In genomic region chr19:4327877-4328242, GRCh38 we compare ENCODE assay signal across 9 cellular contexts. TPM values are rescaled to one million over a fixed set of nuclear protein-coding genes. Genes with fewer than 3 reads are reported as not detected.
DNase-seq lines count a peak whose midpoint lies in the region; ATAC-seq and TF ChIP-seq lines count a peak whose summit lies in the region.
"Had no signal": no experiment of that assay in that cellular context is flagged by ENCODE, and none has a peak within 500 bp of the region (broad histone marks: within the 10 kb centered on the region; RNA-seq: fewer than 3 reads in every experiment).

No MANE protein-coding gene starts in this region.

- H4K20me1 ChIP-seq in PC-3 (ENCODE audit: low read length) = no peaks in the 10 kb centered on the region

- no peak overlapping the region for H3K4me2 ChIP-seq in PC-3 (ENCODE audit: low read length)

- CTCF ChIA-PET in PC-3 (lab: Charles Lee) = no interaction called here

- no TSS peak for BruUV-seq in PC-3 (replicated peaks; lab: Mats Ljungman, UMichigan)

- no peak overlapping the region for H3K27ac ChIP-seq in lung (ENCODE audit: low read depth in 1 of 2, low read length in 1 of 2)
- H3K27ac ChIP-seq in upper lobe of right lung = no peak overlapping the region
- H3K27ac ChIP-seq in PC-3 (ENCODE audit: low read length) = no peak overlapping the region
- no peak overlapping the region for H3K27ac ChIP-seq in WERI-Rb-1

- DNase-seq in activated naive CD4-positive, alpha-beta T cell treated with Interleukin-2 at 50 U/mL for 16 hours = no peak
- no peak for DNase-seq in activated naive CD8-positive, alpha-beta T cell treated with anti-CD3 and anti-CD28 coated beads, Interleukin-2, amount 50 U/mL, for 24 hours
- DNase-seq in lung (ENCODE audit: low spot score) = no peak
- DNase-seq in upper lobe of right lung = no peak
- no peak for DNase-seq in NK-92 treated with Interleukin-12 subunit alpha and Interleukin-12 subunit beta, amount 100 ng/mL, for 24 hours (lab: John Stamatoyannopoulos, UW)
- DNase-seq in PC-3 = no peak
- DNase-seq in WERI-Rb-1 = no peak
- DNase-seq: DMS 273 treated with DMSO at 0.1 percent for 48 hours had no signal

- no peaks in the 10 kb centered on the region for H3K79me2 ChIP-seq in PC-3 (ENCODE audit: low read length)

- no peaks in the 10 kb centered on the region for H3K9me2 ChIP-seq in PC-3 (replicated peaks; ENCODE audit: low read length)

- H3K27me3 Mint-ChIP-seq in activated naive CD4-positive, alpha-beta T cell treated with anti-CD3 and anti-CD28 coated beads, Interleukin-2, amount 50 U/mL, for 24 hours = no peaks in the 10 kb centered on the region
- peaks cover 2% of the 10 kb centered on the region for H3K27me3 Mint-ChIP-seq in activated naive CD8-positive, alpha-beta T cell treated with anti-CD3 and anti-CD28 coated beads, Interleukin-2, amount 50 U/mL, for 24 hours

- no peak overlapping the region for H3K27ac Mint-ChIP-seq in activated naive CD4-positive, alpha-beta T cell treated with anti-CD3 and anti-CD28 coated beads, Interleukin-2, amount 50 U/mL, for 24 hours
- no peak overlapping the region for H3K27ac Mint-ChIP-seq in activated naive CD8-positive, alpha-beta T cell treated with anti-CD3 and anti-CD28 coated beads, Interleukin-2, amount 50 U/mL, for 24 hours

- TF ChIP-seq CTCF in lung (IDR thresholded peaks at IDR 0.05; ENCODE audit: control extremely low read depth, extremely low read depth) (no peak), upper lobe of right lung (IDR thresholded peaks at IDR 0.05) (no peak), PC-3 (conservative IDR thresholded peaks at IDR 0.05; ENCODE audit: low read depth, low read length) (no peak), WERI-Rb-1 (IDR thresholded peaks at IDR 0.05; ENCODE audit: low read depth, low read length) (no peak)

- no peaks in the 10 kb centered on the region for H3K9me3 Mint-ChIP-seq in activated naive CD4-positive, alpha-beta T cell treated with anti-CD3 and anti-CD28 coated beads, Interleukin-2, amount 50 U/mL, for 24 hours
- no peaks in the 10 kb centered on the region for H3K9me3 Mint-ChIP-seq in activated naive CD8-positive, alpha-beta T cell treated with anti-CD3 and anti-CD28 coated beads, Interleukin-2, amount 50 U/mL, for 24 hours

- no peaks in the 10 kb centered on the region for H3K9me3 ChIP-seq in lung (ENCODE audit: control insufficient read depth in 2 of 2, insufficient read depth in 1 of 2, low read length in 1 of 2)
- H3K9me3 ChIP-seq in upper lobe of right lung = no peaks in the 10 kb centered on the region
- no peaks in the 10 kb centered on the region for H3K9me3 ChIP-seq in PC-3 (ENCODE audit: low read length)
- H3K9me3 ChIP-seq in WERI-Rb-1 (ENCODE audit: severe bottlenecking) = no peaks in the 10 kb centered on the region

- H2AFZ ChIP-seq in PC-3 (ENCODE audit: low read length) = no peak overlapping the region

- no peaks in the 10 kb centered on the region for H3K27me3 ChIP-seq in lung (ENCODE audit: control insufficient read depth, insufficient read depth)
- no peaks in the 10 kb centered on the region for H3K27me3 ChIP-seq in upper lobe of right lung
- no peaks in the 10 kb centered on the region for H3K27me3 ChIP-seq in PC-3 (ENCODE audit: low read length)
- no peaks in the 10 kb centered on the region for H3K27me3 ChIP-seq in WERI-Rb-1 (ENCODE audit: insufficient read depth, low read depth, severe bottlenecking)

- peaks cover 17% of the 10 kb centered on the region for H3K4me1 Mint-ChIP-seq in activated naive CD4-positive, alpha-beta T cell treated with anti-CD3 and anti-CD28 coated beads, Interleukin-2, amount 50 U/mL, for 24 hours
- peaks cover 32% of the 10 kb centered on the region for H3K4me1 Mint-ChIP-seq in activated naive CD8-positive, alpha-beta T cell treated with anti-CD3 and anti-CD28 coated beads, Interleukin-2, amount 50 U/mL, for 24 hours

- no peaks in the 10 kb centered on the region for H3F3A ChIP-seq in PC-3 (ENCODE audit: low read length, unreplicated experiment)

- H3K4me3 ChIP-seq in lung = peak overlapping the region; percentile 18
- peak overlapping the region; percentile 39 for H3K4me3 ChIP-seq in upper lobe of right lung
- no peak overlapping the region for H3K4me3 ChIP-seq in PC-3 (ENCODE audit: low read length)
- no peak overlapping the region for H3K4me3 ChIP-seq in WERI-Rb-1 (ENCODE audit: low read depth, low read length)

- no peaks in the 10 kb centered on the region for H3K36me3 ChIP-seq in lung (ENCODE audit: control insufficient read depth in 2 of 2, insufficient read depth in 2 of 2, low read length in 2 of 2)
- no peaks in the 10 kb centered on the region for H3K36me3 ChIP-seq in upper lobe of right lung
- no peaks in the 10 kb centered on the region for H3K36me3 ChIP-seq in PC-3 (ENCODE audit: low read depth, low read length)
- no peaks in the 10 kb centered on the region for H3K36me3 ChIP-seq in WERI-Rb-1

- H3K4me1 ChIP-seq in lung (ENCODE audit: control insufficient read depth in 2 of 2, insufficient read depth in 2 of 2, low read length in 2 of 2) = peaks cover 0 to 10% of the 10 kb centered on the region in 2 donors
- no peaks in the 10 kb centered on the region for H3K4me1 ChIP-seq in upper lobe of right lung
- H3K4me1 ChIP-seq in PC-3 (ENCODE audit: insufficient read depth, low read length) = no peaks in the 10 kb centered on the region

- WGBS in lung, 2 donors = 13 to 14% methylated on average over 12 to 13 of the region's 13 CpGs

- H3K4me3 Mint-ChIP-seq in activated naive CD4-positive, alpha-beta T cell treated with anti-CD3 and anti-CD28 coated beads, Interleukin-2, amount 50 U/mL, for 24 hours = peak overlapping the region; percentile 86
- H3K4me3 Mint-ChIP-seq in activated naive CD8-positive, alpha-beta T cell treated with anti-CD3 and anti-CD28 coated beads, Interleukin-2, amount 50 U/mL, for 24 hours = peak overlapping the region; percentile 83

- no peaks in the 10 kb centered on the region for H3K36me3 Mint-ChIP-seq in activated naive CD4-positive, alpha-beta T cell treated with anti-CD3 and anti-CD28 coated beads, Interleukin-2, amount 50 U/mL, for 24 hours
- peaks cover 2% of the 10 kb centered on the region for H3K36me3 Mint-ChIP-seq in activated naive CD8-positive, alpha-beta T cell treated with anti-CD3 and anti-CD28 coated beads, Interleukin-2, amount 50 U/mL, for 24 hours (ENCODE audit: low read depth)

- intact Hi-C loops in upper lobe of right lung (cut with DNase I) (no loop called here), PC-3 (cut with micrococcal nuclease) (no loop called here)

- peak; percentile 3 for ATAC-seq in activated naive CD8-positive, alpha-beta T cell treated with anti-CD3 and anti-CD28 coated beads, Interleukin-2, amount 50 U/mL, for 24 hours
- peak; percentile 5 for ATAC-seq in lung (ENCODE audit: insufficient read depth, low FRiP score)
- peak; percentile 6 for ATAC-seq in upper lobe of right lung
- no peak for ATAC-seq in PC-3

- POLR2A ChIA-PET in PC-3 (lab: Charles Lee; ENCODE audit: unreplicated experiment) = no interaction called here

- H3K9ac ChIP-seq in PC-3 (ENCODE audit: low read length) = no peak overlapping the region

RNA-seq across cellular contexts. Expression of gene STAP2, which starts 10.8 kb away (rescaled TPM):
- total RNA-seq in lung (10 to 100 TPM; 24.4 to 30.0 TPM), upper lobe of right lung (16.1 TPM), PC-3 (2014; rRNA removed) (71.1 and 72.6 TPM in 2 replicates)
- polyA plus RNA-seq in lung = 10 to 100 TPM; 24.6 to 32.6 TPM

RNA-seq across cellular contexts. Expression of gene MPND, which starts 15.5 kb away (rescaled TPM):
- 10 to 100 TPM in 1 of 2 donors, 1 to 10 TPM in 1; 9.1 to 30.5 TPM for total RNA-seq in lung
- 10 to 100 TPM; 18.7 to 32.3 TPM for polyA plus RNA-seq in lung
- 29.3 TPM for total RNA-seq in upper lobe of right lung
- 5.6 and 10.9 TPM in 2 replicates for total RNA-seq in PC-3 (2014; rRNA removed)

RNA-seq across cellular contexts. Expression of gene FSD1, which starts 23.5 kb away (rescaled TPM):
- total RNA-seq in lung (1 to 10 TPM in 1 of 2 donors, under 1 TPM in 1; 0.34 to 1.1 TPM), upper lobe of right lung (1.5 TPM), PC-3 (2014; rRNA removed) (8.7 and 11.3 TPM in 2 replicates)
- polyA plus RNA-seq in lung = under 1 TPM; 0.31 to 0.63 TPM

RNA-seq across cellular contexts. Expression of gene TMIGD2, which starts 25.7 kb away (rescaled TPM):
- total RNA-seq in lung = 1 to 10 TPM in 1 of 2 donors, under 1 TPM in 1; 0.34 to 1.7 TPM
- 1 to 10 TPM in 1 of 2 donors, under 1 TPM in 1; 0.53 to 1.6 TPM for polyA plus RNA-seq in lung
- total RNA-seq in upper lobe of right lung = 2.7 TPM
- total RNA-seq in PC-3 (2014; rRNA removed) = not detected in 2 replicates

RNA-seq across cellular contexts. Expression of gene SHD, which starts 48.8 kb away (rescaled TPM):
- total RNA-seq in lung (not detected), upper lobe of right lung (not detected), PC-3 (2014; rRNA removed) (0.11 TPM in 1 of 2 replicates, not detected in the other)
- polyA plus RNA-seq in lung = not detected

Comparison
In these comparisons a context has a peak if more than half of its experiments do, and no peak if none do; other contexts are left out.
1. H3K4me3 ChIP-seq: peak in lung (single experiment) and upper lobe of right lung (single experiment); none in PC-3 (single experiment) and WERI-Rb-1 (single experiment).